18 cellular contexts compared by ENCODE assay signal in the genomic region with DNA sequence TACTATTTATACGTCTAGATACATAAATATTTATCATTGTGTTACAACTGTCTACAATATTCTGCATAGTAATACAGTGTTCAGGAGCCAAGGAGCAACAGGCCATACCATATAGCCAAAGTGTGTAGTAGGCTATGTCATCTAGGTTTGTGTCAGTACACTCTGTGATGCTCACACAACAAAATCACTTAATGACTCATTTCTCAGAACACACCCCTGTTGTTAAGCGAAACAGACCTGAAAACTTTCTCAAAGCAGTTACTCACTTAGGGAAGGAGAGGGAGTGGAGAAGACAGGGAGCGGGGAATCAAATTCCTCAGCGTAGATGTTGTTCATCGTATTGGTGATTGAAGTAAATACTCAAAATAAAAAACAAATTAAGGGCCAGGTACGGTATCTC.
DNase-seq lines count a peak whose midpoint lies in the region; ATAC-seq, FAIRE-seq and TF ChIP-seq lines count a peak whose summit lies in the region.
"Had no signal": no experiment of that assay in that cellular context is flagged by ENCODE, and none has a peak within 500 bp of the region (broad histone marks: within the 10 kb centered on the region; RNA-seq: fewer than 3 reads in every experiment).

No MANE protein-coding gene starts in this region.

- H3K36me3 Mint-ChIP-seq in effector memory CD8-positive, alpha-beta T cell (ENCODE audit: insufficient read depth) = no peaks in the 10 kb centered on the region
- H3K36me3 Mint-ChIP-seq in glutamatergic neuron (ENCODE audit: unreplicated experiment) = no peaks in the 10 kb centered on the region

- no peak overlapping the region for H3K4me2 ChIP-seq in H1 (ENCODE audit: insufficient read depth in 1 of 2, low read depth in 2 of 2, low read length in 2 of 2)

- H3K4me1 ChIP-seq in H1 (replicated peaks in 1 of 4; ENCODE audit: control insufficient read depth in 3 of 4, insufficient read depth in 4 of 4, low read length in 3 of 4) = peaks cover 4 to 10% (median 5%) of the 10 kb centered on the region in 4 experiments; a peak in 5 of 7 replicates

- peak overlapping the region; percentile 48 for H2BK120ac ChIP-seq in H1 (replicated peaks; ENCODE audit: low read depth, low read length)

- no peaks in the 10 kb centered on the region for H3K27me3 ChIP-seq in H1 (replicated peaks in 1 of 4; ENCODE audit: control insufficient read depth in 3 of 4, extremely low read depth in 1 of 4, insufficient read depth in 3 of 4, low read length in 3 of 4)

- TF ChIP-seq RAD21 in H1 (IDR thresholded peaks at IDR 0.05 in 1 of 2, conservative IDR thresholded peaks at IDR 0.05 in 1 of 2; ENCODE audit: low read depth in 2 of 2, low read length in 2 of 2) = no peak

- no peak overlapping the region for H4K5ac ChIP-seq in H1 (ENCODE audit: insufficient read length, low read depth, low read length)

- H3K4me1 Mint-ChIP-seq in effector memory CD8-positive, alpha-beta T cell (ENCODE audit: low read depth in 2 of 2) = peaks cover 2 to 9% of the 10 kb centered on the region in 2 donors
- H3K4me1 Mint-ChIP-seq in glutamatergic neuron (ENCODE audit: low read depth, unreplicated experiment) = peaks cover 9% of the 10 kb centered on the region

- no peaks in the 10 kb centered on the region for H3K36me3 ChIP-seq in H1 (ENCODE audit: control insufficient read depth in 2 of 4, insufficient read depth in 4 of 4, low read length in 3 of 4)

- H3K56ac ChIP-seq in H1 (replicated peaks; ENCODE audit: insufficient read length, low read depth, low read length) = no peak overlapping the region

- H3K27ac ChIP-seq in H1 (ENCODE audit: low read depth, low read length) = no peak overlapping the region

- CTCF ChIA-PET in H1 (lab: Charles Lee; ENCODE audit: partially characterized antibody) = interaction anchor here (1.0 kb wide), 1 partner anchor 14 kb away, joined by 3 read pairs; no protein-coding TSS in a partner anchor

- H3K79me2 ChIP-seq in H1 (ENCODE audit: control insufficient read depth in 1 of 2, insufficient read depth in 2 of 2, low read length in 2 of 2) = no peaks in the 10 kb centered on the region

- H3K4ac ChIP-seq in H1 (replicated peaks; ENCODE audit: insufficient read length, low read depth, low read length) = no peak overlapping the region

- ATAC-seq in effector memory CD8-positive, alpha-beta T cell (replicated peaks) = no peak
- ATAC-seq: HCT116 had no signal

- no peak overlapping the region for H3K14ac ChIP-seq in H1 (ENCODE audit: insufficient read length)

- H2BK20ac ChIP-seq in H1 (ENCODE audit: low read length) = 0 out of 2 replicates have a peak overlapping the region, but pooled peaks have one; percentile 11

- 0 out of 2 replicates have a peak overlapping the region, but pooled peaks have one; percentile 4 for H2BK5ac ChIP-seq in H1 (ENCODE audit: low read depth, low read length)

- FAIRE-seq in GM12891 (lab: Jason Lieb, UNC) (peak; percentile 48), H1 (lab: Jason Lieb, UNC) (no peak)
- FAIRE-seq: HTR-8/SVneo had no signal

- no peak overlapping the region for H2AFZ ChIP-seq in H1 (ENCODE audit: low read length)

- TF ChIP-seq CTCF in H1 (IDR thresholded peaks at IDR 0.05; ENCODE audit: control extremely low read depth in 1 of 3, insufficient read depth in 1 of 3, low read depth in 1 of 3, low read length in 3 of 3) (no peak), glutamatergic neuron (IDR thresholded peaks at IDR 0.05; ENCODE audit: partially characterized antibody, unreplicated experiment) (no peak)

- no peak overlapping the region for H3K23ac ChIP-seq in H1 (ENCODE audit: insufficient read length)

- no peak for TF ChIP-seq POLR2A in GM12891 (IDR thresholded peaks at IDR 0.05; ENCODE audit: low read depth, low read length)
- TF ChIP-seq POLR2A in H1 (IDR thresholded peaks at IDR 0.05; ENCODE audit: control extremely low read depth in 1 of 2, low read depth in 2 of 2, low read length in 2 of 2) = no peak

- POLR2A ChIA-PET in H1 (lab: Charles Lee; ENCODE audit: partially characterized antibody) = no interaction called here

- no peak overlapping the region for H2BK12ac ChIP-seq in H1 (ENCODE audit: low read depth, low read length)

- no peaks in the 10 kb centered on the region for H3K79me1 ChIP-seq in H1 (ENCODE audit: low read depth, low read length)

- H3K27me3 Mint-ChIP-seq in effector memory CD8-positive, alpha-beta T cell = no peaks in the 10 kb centered on the region
- no peaks in the 10 kb centered on the region for H3K27me3 Mint-ChIP-seq in glutamatergic neuron (ENCODE audit: unreplicated experiment)

- H3K27ac Mint-ChIP-seq in effector memory CD8-positive, alpha-beta T cell = no peak overlapping the region
- H3K27ac Mint-ChIP-seq in glutamatergic neuron (ENCODE audit: unreplicated experiment) = no peak overlapping the region

- WGBS in H1 (ENCODE audit: extremely low coverage in 1 of 2, insufficient coverage in 1 of 2, insufficient read length in 1 of 2, insufficient replicate concordance in 2 of 2, low coverage in 1 of 2, low lambda C conversion rate in 2 of 2, missing lambda C conversion rate in 1 of 2), 2 experiments = 91% methylated on average over 6 of the region's 6 CpGs; no CpG with 5 or more reads in 1 of the 2 experiments

- H4K20me1 ChIP-seq in H1 (replicated peaks in 1 of 2; ENCODE audit: control insufficient read depth in 1 of 2, insufficient read depth in 2 of 2, low read length in 2 of 2) = no peaks in the 10 kb centered on the region

- H4K91ac ChIP-seq in H1 (replicated peaks; ENCODE audit: insufficient read length, low read length) = no peak overlapping the region

- no peaks in the 10 kb centered on the region for H3K9me3 ChIP-seq in H1 (ENCODE audit: insufficient read depth in 2 of 2, low read depth in 1 of 2, low read length in 1 of 2)
- H3K9me3 ChIP-seq: Caco-2 had no signal

- DNase-seq in GM12891 (ENCODE audit: insufficient read length, low spot score) = no peak
- peak; percentile 29 for DNase-seq in RKO (ENCODE audit: low spot score)
- no peak for DNase-seq in H1 (ENCODE audit: low read depth in 1 of 2, low spot score in 2 of 2)
- peak; percentile 66 for DNase-seq in kidney tubule cell (ENCODE audit: low spot score)
- no peak for DNase-seq in NCI-H526 treated with DMSO at 0.1 percent for 48 hours (lab: John Stamatoyannopoulos, UW)
- no peak for DNase-seq in effector memory CD8-positive, alpha-beta T cell
- no peak for DNase-seq in retina
- DNase-seq in glutamatergic neuron = no peak
- DNase-seq: AML-193, Caco-2, DMS53, NCI-H1048, NCI-H146, NCI-H2227 treated with DMSO at 0.1 percent for 48 hours, NCI-H524 treated with DMSO at 0.1 percent for 48 hours, OCI-M1 had no signal

- H3K9ac ChIP-seq in H1 (replicated peaks in 1 of 4; ENCODE audit: extremely low read depth in 1 of 4, low read depth in 3 of 4, low read length in 3 of 4) = no peak overlapping the region

- no peak overlapping the region for H3K18ac ChIP-seq in H1 (ENCODE audit: extremely low read depth, low read length)

- no peaks in the 10 kb centered on the region for H3K9me3 Mint-ChIP-seq in effector memory CD8-positive, alpha-beta T cell
- H3K9me3 Mint-ChIP-seq in glutamatergic neuron (ENCODE audit: unreplicated experiment) = peaks cover 2% of the 10 kb centered on the region

- no peak for TF ChIP-seq EP300 in H1 (IDR thresholded peaks at IDR 0.05; ENCODE audit: borderline replicate concordance in 1 of 2, low read depth in 2 of 2, low read length in 2 of 2)

- no peak overlapping the region for H2BK15ac ChIP-seq in H1 (ENCODE audit: low read length)

- no peak overlapping the region for H2AK5ac ChIP-seq in H1 (ENCODE audit: low read depth, low read length)

- no peaks in the 10 kb centered on the region for H3K23me2 ChIP-seq in H1 (ENCODE audit: low read depth, low read length)

- no peak overlapping the region for H3K4me3 ChIP-seq in H1 (ENCODE audit: extremely low read depth in 1 of 4, insufficient read depth in 2 of 4, low read depth in 3 of 4, low read length in 4 of 4)

- H4K8ac ChIP-seq in H1 (ENCODE audit: extremely low read depth, insufficient read depth, low read length) = no peak overlapping the region

- no peak overlapping the region for H3K4me3 Mint-ChIP-seq in effector memory CD8-positive, alpha-beta T cell
- H3K4me3 Mint-ChIP-seq in glutamatergic neuron (ENCODE audit: unreplicated experiment) = no peak overlapping the region

TF ChIP-seq in GM12891, 5 proteins besides CTCF, POLR2A, EP300 and RAD21:
- no peak for TF ChIP-seq TAF1 (IDR thresholded peaks at IDR 0.05; ENCODE audit: low read depth, low read length)
- no peak for TF ChIP-seq POLR2AphosphoS5 (IDR thresholded peaks at IDR 0.05; ENCODE audit: low read depth, low read length)
- TF ChIP-seq SPI1 (IDR thresholded peaks at IDR 0.05; ENCODE audit: low read depth, low read length) = no peak
- TF ChIP-seq POU2F2 (IDR thresholded peaks at IDR 0.05; ENCODE audit: low read depth, low read length) = no peak
- TF ChIP-seq PAX5 (IDR thresholded peaks at IDR 0.05; ENCODE audit: insufficient read depth, low read length, severe bottlenecking) = no peak

TF ChIP-seq in H1, 55 proteins besides CTCF, POLR2A, EP300 and RAD21 (continues in another document):
- no peak for TF ChIP-seq SIN3A (conservative IDR thresholded peaks at IDR 0.05 in 1 of 2, IDR thresholded peaks at IDR 0.05 in 1 of 2; ENCODE audit: low read depth in 1 of 2, low read length in 2 of 2)
- TF ChIP-seq GTF2F1 (IDR thresholded peaks at IDR 0.05; ENCODE audit: borderline replicate concordance, low read depth, low read length) = no peak
- no peak for TF ChIP-seq CHD2 (IDR thresholded peaks at IDR 0.05; ENCODE audit: low read length)
- no peak for TF ChIP-seq TAF7 (optimal IDR thresholded peaks at IDR 0.05; ENCODE audit: borderline replicate concordance, low read depth, low read length)
- no peak for TF ChIP-seq SRF (IDR thresholded peaks at IDR 0.05; ENCODE audit: low read depth, low read length)
- TF ChIP-seq YY1 (IDR thresholded peaks at IDR 0.05; ENCODE audit: low read depth, low read length) = no peak
- TF ChIP-seq NRF1 (IDR thresholded peaks at IDR 0.05; ENCODE audit: low read depth, low read length) = no peak
- no peak for TF ChIP-seq SIRT6 (IDR thresholded peaks at IDR 0.05; ENCODE audit: low read length)
- no peak for TF ChIP-seq CBX8 (IDR thresholded peaks at IDR 0.05; ENCODE audit: borderline replicate concordance, low read depth, low read length)
- no peak for TF ChIP-seq CEBPB (IDR thresholded peaks at IDR 0.05; ENCODE audit: low read depth, low read length)
- TF ChIP-seq POU5F1 (IDR thresholded peaks at IDR 0.05; ENCODE audit: low read depth, low read length) = no peak
- no peak for TF ChIP-seq MAFK (IDR thresholded peaks at IDR 0.05; ENCODE audit: low read depth, low read length)
- no peak for TF ChIP-seq KDM5A (IDR thresholded peaks at IDR 0.05; ENCODE audit: low read length)
- no peak for TF ChIP-seq CTBP2 (IDR thresholded peaks at IDR 0.05; ENCODE audit: borderline replicate concordance, insufficient read depth, insufficient read length, low read length)
- TF ChIP-seq RNF2 (IDR thresholded peaks at IDR 0.05; ENCODE audit: borderline replicate concordance, low read depth, low read length, missing control alignments, poor library complexity, severe bottlenecking) = no peak

Comparison
In these comparisons a context has a peak if more than half of its experiments do, and no peak if none do; other contexts are left out.
1. DNase-seq: peak in RKO (single experiment) and kidney tubule cell (single experiment); none in GM12891 (single experiment), H1 (0 of 2), NCI-H526 treated with DMSO at 0.1 percent for 48 hours (single experiment), effector memory CD8-positive, alpha-beta T cell (0 of 3), retina (single experiment) and glutamatergic neuron (single experiment).